Comparison of ENCODE assay signal across 1 cellular context in genomic region chr17:49576906-49577650, GRCh38.
TF ChIP-seq lines count a peak whose summit lies in the region.

No MANE protein-coding gene starts in this region.

TF ChIP-seq in GM23338, 12 proteins besides CTCF, POLR2A, EP300 and RAD21 (continued from another document):
- TF ChIP-seq, protein P1, sequence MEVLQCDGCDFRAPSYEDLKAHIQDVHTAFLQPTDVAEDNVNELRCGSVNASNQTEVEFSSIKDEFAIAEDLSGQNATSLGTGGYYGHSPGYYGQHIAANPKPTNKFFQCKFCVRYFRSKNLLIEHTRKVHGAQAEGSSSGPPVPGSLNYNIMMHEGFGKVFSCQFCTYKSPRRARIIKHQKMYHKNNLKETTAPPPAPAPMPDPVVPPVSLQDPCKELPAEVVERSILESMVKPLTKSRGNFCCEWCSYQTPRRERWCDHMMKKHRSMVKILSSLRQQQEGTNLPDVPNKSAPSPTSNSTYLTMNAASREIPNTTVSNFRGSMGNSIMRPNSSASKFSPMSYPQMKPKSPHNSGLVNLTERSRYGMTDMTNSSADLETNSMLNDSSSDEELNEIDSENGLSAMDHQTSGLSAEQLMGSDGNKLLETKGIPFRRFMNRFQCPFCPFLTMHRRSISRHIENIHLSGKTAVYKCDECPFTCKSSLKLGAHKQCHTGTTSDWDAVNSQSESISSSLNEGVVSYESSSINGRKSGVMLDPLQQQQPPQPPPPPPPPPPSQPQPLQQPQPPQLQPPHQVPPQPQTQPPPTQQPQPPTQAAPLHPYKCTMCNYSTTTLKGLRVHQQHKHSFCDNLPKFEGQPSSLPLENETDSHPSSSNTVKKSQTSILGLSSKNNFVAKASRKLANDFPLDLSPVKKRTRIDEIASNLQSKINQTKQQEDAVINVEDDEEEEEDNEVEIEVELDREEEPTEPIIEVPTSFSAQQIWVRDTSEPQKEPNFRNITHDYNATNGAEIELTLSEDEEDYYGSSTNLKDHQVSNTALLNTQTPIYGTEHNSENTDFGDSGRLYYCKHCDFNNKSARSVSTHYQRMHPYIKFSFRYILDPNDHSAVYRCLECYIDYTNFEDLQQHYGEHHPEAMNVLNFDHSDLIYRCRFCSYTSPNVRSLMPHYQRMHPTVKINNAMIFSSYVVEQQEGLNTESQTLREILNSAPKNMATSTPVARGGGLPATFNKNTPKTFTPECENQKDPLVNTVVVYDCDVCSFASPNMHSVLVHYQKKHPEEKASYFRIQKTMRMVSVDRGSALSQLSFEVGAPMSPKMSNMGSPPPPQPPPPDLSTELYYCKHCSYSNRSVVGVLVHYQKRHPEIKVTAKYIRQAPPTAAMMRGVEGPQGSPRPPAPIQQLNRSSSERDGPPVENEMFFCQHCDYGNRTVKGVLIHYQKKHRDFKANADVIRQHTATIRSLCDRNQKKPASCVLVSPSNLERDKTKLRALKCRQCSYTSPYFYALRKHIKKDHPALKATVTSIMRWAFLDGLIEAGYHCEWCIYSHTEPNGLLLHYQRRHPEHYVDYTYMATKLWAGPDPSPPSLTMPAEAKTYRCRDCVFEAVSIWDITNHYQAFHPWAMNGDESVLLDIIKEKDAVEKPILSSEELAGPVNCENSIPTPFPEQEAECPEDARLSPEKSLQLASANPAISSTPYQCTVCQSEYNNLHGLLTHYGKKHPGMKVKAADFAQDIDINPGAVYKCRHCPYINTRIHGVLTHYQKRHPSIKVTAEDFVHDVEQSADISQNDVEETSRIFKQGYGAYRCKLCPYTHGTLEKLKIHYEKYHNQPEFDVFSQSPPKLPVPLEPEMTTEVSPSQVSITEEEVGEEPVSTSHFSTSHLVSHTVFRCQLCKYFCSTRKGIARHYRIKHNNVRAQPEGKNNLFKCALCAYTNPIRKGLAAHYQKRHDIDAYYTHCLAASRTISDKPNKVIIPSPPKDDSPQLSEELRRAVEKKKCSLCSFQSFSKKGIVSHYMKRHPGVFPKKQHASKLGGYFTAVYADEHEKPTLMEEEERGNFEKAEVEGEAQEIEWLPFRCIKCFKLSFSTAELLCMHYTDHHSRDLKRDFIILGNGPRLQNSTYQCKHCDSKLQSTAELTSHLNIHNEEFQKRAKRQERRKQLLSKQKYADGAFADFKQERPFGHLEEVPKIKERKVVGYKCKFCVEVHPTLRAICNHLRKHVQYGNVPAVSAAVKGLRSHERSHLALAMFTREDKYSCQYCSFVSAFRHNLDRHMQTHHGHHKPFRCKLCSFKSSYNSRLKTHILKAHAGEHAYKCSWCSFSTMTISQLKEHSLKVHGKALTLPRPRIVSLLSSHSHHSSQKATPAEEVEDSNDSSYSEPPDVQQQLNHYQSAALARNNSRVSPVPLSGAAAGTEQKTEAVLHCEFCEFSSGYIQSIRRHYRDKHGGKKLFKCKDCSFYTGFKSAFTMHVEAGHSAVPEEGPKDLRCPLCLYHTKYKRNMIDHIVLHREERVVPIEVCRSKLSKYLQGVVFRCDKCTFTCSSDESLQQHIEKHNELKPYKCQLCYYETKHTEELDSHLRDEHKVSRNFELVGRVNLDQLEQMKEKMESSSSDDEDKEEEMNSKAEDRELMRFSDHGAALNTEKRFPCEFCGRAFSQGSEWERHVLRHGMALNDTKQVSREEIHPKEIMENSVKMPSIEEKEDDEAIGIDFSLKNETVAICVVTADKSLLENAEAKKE (CRISPR knock-in tag; IDR thresholded peaks at IDR 0.05): no peak
- no peak for TF ChIP-seq ZNF114 (CRISPR knock-in tag; IDR thresholded peaks at IDR 0.05)
- TF ChIP-seq, protein P2, sequence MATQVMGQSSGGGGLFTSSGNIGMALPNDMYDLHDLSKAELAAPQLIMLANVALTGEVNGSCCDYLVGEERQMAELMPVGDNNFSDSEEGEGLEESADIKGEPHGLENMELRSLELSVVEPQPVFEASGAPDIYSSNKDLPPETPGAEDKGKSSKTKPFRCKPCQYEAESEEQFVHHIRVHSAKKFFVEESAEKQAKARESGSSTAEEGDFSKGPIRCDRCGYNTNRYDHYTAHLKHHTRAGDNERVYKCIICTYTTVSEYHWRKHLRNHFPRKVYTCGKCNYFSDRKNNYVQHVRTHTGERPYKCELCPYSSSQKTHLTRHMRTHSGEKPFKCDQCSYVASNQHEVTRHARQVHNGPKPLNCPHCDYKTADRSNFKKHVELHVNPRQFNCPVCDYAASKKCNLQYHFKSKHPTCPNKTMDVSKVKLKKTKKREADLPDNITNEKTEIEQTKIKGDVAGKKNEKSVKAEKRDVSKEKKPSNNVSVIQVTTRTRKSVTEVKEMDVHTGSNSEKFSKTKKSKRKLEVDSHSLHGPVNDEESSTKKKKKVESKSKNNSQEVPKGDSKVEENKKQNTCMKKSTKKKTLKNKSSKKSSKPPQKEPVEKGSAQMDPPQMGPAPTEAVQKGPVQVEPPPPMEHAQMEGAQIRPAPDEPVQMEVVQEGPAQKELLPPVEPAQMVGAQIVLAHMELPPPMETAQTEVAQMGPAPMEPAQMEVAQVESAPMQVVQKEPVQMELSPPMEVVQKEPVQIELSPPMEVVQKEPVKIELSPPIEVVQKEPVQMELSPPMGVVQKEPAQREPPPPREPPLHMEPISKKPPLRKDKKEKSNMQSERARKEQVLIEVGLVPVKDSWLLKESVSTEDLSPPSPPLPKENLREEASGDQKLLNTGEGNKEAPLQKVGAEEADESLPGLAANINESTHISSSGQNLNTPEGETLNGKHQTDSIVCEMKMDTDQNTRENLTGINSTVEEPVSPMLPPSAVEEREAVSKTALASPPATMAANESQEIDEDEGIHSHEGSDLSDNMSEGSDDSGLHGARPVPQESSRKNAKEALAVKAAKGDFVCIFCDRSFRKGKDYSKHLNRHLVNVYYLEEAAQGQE (IDR thresholded peaks at IDR 0.05; ENCODE audit: unreplicated experiment): no peak
- no peak for TF ChIP-seq JUNB (IDR thresholded peaks at IDR 0.05; ENCODE audit: unreplicated experiment)
- TF ChIP-seq STAT1 (IDR thresholded peaks at IDR 0.05; ENCODE audit: unreplicated experiment): no peak
- TF ChIP-seq NANOG (IDR thresholded peaks at IDR 0.05; ENCODE audit: borderline replicate concordance): no peak
- TF ChIP-seq EZH2 (IDR thresholded peaks at IDR 0.05; ENCODE audit: low read depth, unreplicated experiment): no peak
- TF ChIP-seq ZNF331 (CRISPR knock-in tag; IDR thresholded peaks at IDR 0.05; ENCODE audit: low read depth): no peak
- no peak for TF ChIP-seq POLR2AphosphoS5 (IDR thresholded peaks at IDR 0.05; ENCODE audit: low read depth)
- no peak for TF ChIP-seq CREB1 (CRISPR knock-in tag; IDR thresholded peaks at IDR 0.05; ENCODE audit: low read depth)
TF ChIP-seq in GM23338: peak in this region for 0.
